28 cellular contexts compared by ENCODE assay signal in genomic region chr2:182266909-182267308, GRCh38.
DNase-seq lines count a peak whose midpoint lies in the region; ATAC-seq, FAIRE-seq and TF ChIP-seq lines count a peak whose summit lies in the region.
"Had no signal": no experiment of that assay in that cellular context is flagged by ENCODE, and none has a peak within 500 bp of the region (broad histone marks: within the 10 kb centered on the region; RNA-seq: fewer than 3 reads in every experiment).

No MANE protein-coding gene starts in this region.

- H3K9me3 Mint-ChIP-seq in astrocyte (ENCODE audit: unreplicated experiment) (no peaks in the 10 kb centered on the region), neural progenitor cell (no peaks in the 10 kb centered on the region)

- H3K27ac Mint-ChIP-seq in astrocyte (ENCODE audit: unreplicated experiment) (peak overlapping the region; percentile 13), neural progenitor cell (no peak overlapping the region)
- H3K27ac Mint-ChIP-seq: CD4-positive, alpha-beta memory T cell had no signal

- DNase-seq in left ventricle myocardium inferior (no peak), left cardiac atrium (no peak), M059J (ENCODE audit: low read depth) (peak; percentile 33), astrocyte (ENCODE audit: low read depth) (no peak), neural progenitor cell (ENCODE audit: low spot score) (no peak), SHP77 treated with DMSO at 0.1 percent for 48 hours (lab: John Stamatoyannopoulos, UW) (no peak), inferior parietal cortex (ENCODE audit: extremely low spot score) (no peak)
- DNase-seq: CD4-positive, alpha-beta memory T cell; COR-L47; DMS53; NCI-H1092 treated with DMSO at 0.1 percent for 48 hours; NCI-H1436; NCI-H187 treated with DMSO at 0.1 percent for 48 hours; NCI-H2107; NCI-H446; NCI-H524 treated with DMSO at 0.1 percent for 48 hours; NCI-H774; NK-92 treated with Interleukin-12 subunit alpha and Interleukin-12 subunit beta, amount 100 ng/mL, for 24 hours; SK-N-SH; SW 1271 had no signal

- H3K27me3 Mint-ChIP-seq in astrocyte (ENCODE audit: low read depth, unreplicated experiment) (no peaks in the 10 kb centered on the region), neural progenitor cell (ENCODE audit: insufficient read depth, low read depth) (no peaks in the 10 kb centered on the region)
- H3K27me3 Mint-ChIP-seq: CD4-positive, alpha-beta memory T cell had no signal

- no peak for TF ChIP-seq CTCF in left ventricle myocardium inferior (IDR thresholded peaks at IDR 0.05; ENCODE audit: borderline replicate concordance)
- TF ChIP-seq CTCF in astrocyte (IDR thresholded peaks at IDR 0.05; ENCODE audit: insufficient read depth, low read depth, low read length) = no peak
- no peak for TF ChIP-seq CTCF in neural progenitor cell (IDR thresholded peaks at IDR 0.05)

- FAIRE-seq in astrocyte (lab: Jason Lieb, UNC) = no peak
- FAIRE-seq: A204.1, G401.6, GM12878, H1 had no signal

- H3K27me3 ChIP-seq in left ventricle myocardium inferior (ENCODE audit: low read depth) = no peaks in the 10 kb centered on the region
- H3K27me3 ChIP-seq in astrocyte (ENCODE audit: insufficient read depth, low read length) = no peaks in the 10 kb centered on the region
- H3K27me3 ChIP-seq in neural progenitor cell = no peaks in the 10 kb centered on the region

- peaks cover 5% of the 10 kb centered on the region for H3K4me1 Mint-ChIP-seq in astrocyte (ENCODE audit: low read depth, unreplicated experiment)
- H3K4me1 Mint-ChIP-seq in neural progenitor cell = no peaks in the 10 kb centered on the region
- H3K4me1 Mint-ChIP-seq: CD4-positive, alpha-beta memory T cell had no signal

- intact Hi-C loops in left ventricle myocardium inferior (cut with micrococcal nuclease) (no loop called here), left cardiac atrium (cut with DNase I) (no loop called here)

- no peak overlapping the region for H2AFZ ChIP-seq in astrocyte (ENCODE audit: low read depth, low read length)
- peak overlapping the region; percentile 80 for H2AFZ ChIP-seq in neural progenitor cell (replicated peaks)

- H3K36me3 Mint-ChIP-seq in astrocyte (ENCODE audit: low read depth, unreplicated experiment) = no peaks in the 10 kb centered on the region
- H3K36me3 Mint-ChIP-seq in neural progenitor cell = no peaks in the 10 kb centered on the region
- H3K36me3 Mint-ChIP-seq: CD4-positive, alpha-beta memory T cell had no signal

- no peak for ATAC-seq in left cardiac atrium
- ATAC-seq in GM21825 (IDR thresholded peaks at IDR 0.05; ENCODE audit: unreplicated experiment) = no peak
- ATAC-seq: GM12878, HCT116, Panc1 had no signal

- H3K27ac ChIP-seq in left ventricle myocardium inferior (replicated peaks) (peak overlapping the region; percentile 14), astrocyte (ENCODE audit: low read depth, low read length) (no peak overlapping the region), neural progenitor cell (no peak overlapping the region)
- H3K27ac ChIP-seq: RWPE1 had no signal

- H3K4me1 ChIP-seq in left ventricle myocardium inferior = peaks cover 20% of the 10 kb centered on the region
- H3K4me1 ChIP-seq in astrocyte (ENCODE audit: insufficient read depth, low read length) = no peaks in the 10 kb centered on the region
- H3K4me1 ChIP-seq in neural progenitor cell = peaks cover 12% of the 10 kb centered on the region

- no peaks in the 10 kb centered on the region for H3K79me2 ChIP-seq in astrocyte (ENCODE audit: insufficient read depth, low read length)
- no peaks in the 10 kb centered on the region for H3K79me2 ChIP-seq in neural progenitor cell (ENCODE audit: low read depth)

- H3K36me3 ChIP-seq in left ventricle myocardium inferior (no peaks in the 10 kb centered on the region), astrocyte (ENCODE audit: insufficient read depth, low read length) (no peaks in the 10 kb centered on the region), neural progenitor cell (no peaks in the 10 kb centered on the region)

- H3K4me3 Mint-ChIP-seq in astrocyte (ENCODE audit: unreplicated experiment) (no peak overlapping the region), neural progenitor cell (no peak overlapping the region)
- H3K4me3 Mint-ChIP-seq: CD4-positive, alpha-beta memory T cell had no signal

- H4K20me1 ChIP-seq in astrocyte (ENCODE audit: insufficient read depth, low read length) = no peaks in the 10 kb centered on the region
- H4K20me1 ChIP-seq in neural progenitor cell (ENCODE audit: low read depth) = no peaks in the 10 kb centered on the region

- H3K9ac ChIP-seq in astrocyte (ENCODE audit: low read length) (no peak overlapping the region), neural progenitor cell (no peak overlapping the region)
- H3K9ac ChIP-seq: SK-N-SH had no signal

- no peaks in the 10 kb centered on the region for H3F3A ChIP-seq in neural progenitor cell (ENCODE audit: low read depth)

- H3K4me2 ChIP-seq in astrocyte (ENCODE audit: low read length) (no peak overlapping the region), neural progenitor cell (no peak overlapping the region)
- H3K4me2 ChIP-seq: SK-N-SH had no signal

- H3K9me3 ChIP-seq in left ventricle myocardium inferior (replicated peaks) (no peaks in the 10 kb centered on the region), astrocyte (ENCODE audit: insufficient read depth, low read depth, low read length) (no peaks in the 10 kb centered on the region), neural progenitor cell (ENCODE audit: low read depth) (no peaks in the 10 kb centered on the region)
- H3K9me3 ChIP-seq: SK-N-SH had no signal

- H3K4me3 ChIP-seq in left ventricle myocardium inferior (no peak overlapping the region), astrocyte (ENCODE audit: insufficient read depth, low read depth, low read length) (no peak overlapping the region), neural progenitor cell (no peak overlapping the region)
- H3K4me3 ChIP-seq: GM12878 had no signal
